8 cellular contexts compared by ENCODE assay signal in the genomic region with DNA sequence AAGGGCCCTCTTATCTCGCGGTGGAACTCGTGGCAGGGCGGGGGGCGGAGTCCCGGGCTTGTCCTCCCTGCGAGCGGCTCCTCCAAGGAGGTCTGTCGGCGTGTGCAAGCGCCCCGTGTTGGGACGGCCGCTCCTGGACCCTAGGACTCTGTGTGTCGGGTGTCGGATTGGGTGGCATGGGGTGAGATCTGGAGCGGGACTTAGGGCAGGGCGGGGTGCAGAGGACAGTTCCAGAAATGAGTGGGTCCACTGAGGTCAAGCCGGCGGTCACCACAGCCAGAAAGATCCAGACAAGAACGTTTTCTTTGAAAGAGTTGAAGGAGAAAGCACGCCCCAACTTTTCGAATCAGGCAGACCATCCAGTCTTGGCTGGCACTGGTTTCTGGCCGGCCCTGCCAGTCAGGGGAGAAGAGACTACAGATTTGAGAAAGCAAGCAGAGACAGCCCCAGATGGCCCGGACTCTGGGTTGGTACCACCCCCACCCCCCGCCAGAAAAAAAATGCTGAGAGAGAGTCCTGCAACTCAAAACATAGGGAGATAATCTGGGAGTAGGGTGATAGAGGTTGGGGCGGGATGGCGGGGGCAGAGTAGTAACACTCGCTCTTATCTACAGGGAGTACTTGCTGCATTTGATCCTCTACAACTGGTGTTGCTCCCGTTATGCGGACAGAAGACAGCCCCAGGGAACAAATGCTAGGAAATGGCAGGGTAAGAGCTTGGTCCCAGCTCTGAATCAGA. TPM values are rescaled to one million over a fixed set of nuclear protein-coding genes. Genes with fewer than 3 reads are reported as not detected.
A peak's percentile ranks its signal among the peaks of the same experiment; 100 is the strongest.
DNase-seq lines count a peak whose midpoint lies in the region; ATAC-seq, FAIRE-seq and TF ChIP-seq lines count a peak whose summit lies in the region.

No MANE protein-coding gene starts in this region.

- no peak for DNase-seq in A549 (ENCODE audit: low read depth in 1 of 2, low spot score in 1 of 2)
- no peak for DNase-seq in activated B cell treated with CpG ODN at 0.5 μM for 24 hours
- DNase-seq in iPS DF 6.9 (ENCODE audit: low read depth, low spot score), result no peak
- DNase-seq in suprapubic skin (ENCODE audit: low spot score in 2 of 2), result no peak
- no peak for DNase-seq in NCI-H2171 treated with DMSO at 0.1 percent for 48 hours (lab: John Stamatoyannopoulos, UW)

- peak overlapping the region; percentile 87 for H3K4me3 Mint-ChIP-seq in activated B cell treated with CpG ODN at 0.5 μM for 24 hours

- FAIRE-seq in A549 (lab: Jason Lieb, UNC), result no peak

- peak overlapping the region; percentile 56 for H3K27ac Mint-ChIP-seq in activated B cell treated with CpG ODN at 0.5 μM for 24 hours

- peaks cover 38% of the 10 kb centered on the region for H3K4me1 Mint-ChIP-seq in activated B cell treated with CpG ODN at 0.5 μM for 24 hours

- TF ChIP-seq EP300 in A549 (IDR thresholded peaks at IDR 0.05), result no peak
- no peak for TF ChIP-seq EP300 in suprapubic skin (IDR thresholded peaks at IDR 0.05)

- TF ChIP-seq POLR2A in A549 (IDR thresholded peaks at IDR 0.05; ENCODE audit: low read length) (no peak), suprapubic skin (IDR thresholded peaks at IDR 0.05) (no peak)

- no peaks in the 10 kb centered on the region for H3K27me3 Mint-ChIP-seq in activated B cell treated with CpG ODN at 0.5 μM for 24 hours

- H3K9me3 ChIP-seq in A549 (no peaks in the 10 kb centered on the region), iPS DF 6.9 (ENCODE audit: control insufficient read depth, insufficient read depth, low read length) (no peaks in the 10 kb centered on the region), suprapubic skin (no peaks in the 10 kb centered on the region)

- H3K36me3 ChIP-seq in iPS DF 6.9 (ENCODE audit: control insufficient read depth, insufficient read depth, low read length) (no peaks in the 10 kb centered on the region), suprapubic skin (peaks cover 10% of the 10 kb centered on the region)

- peak overlapping the region; percentile 97 for H3K4me2 ChIP-seq in A549

- H3K27ac ChIP-seq in A549 (peak overlapping the region in 1 of 2 experiments; percentile 89; a peak in 4 of 6 replicates), iPS DF 6.9 (ENCODE audit: low read length) (no peak overlapping the region), suprapubic skin (peak overlapping the region; percentile 89)

- 46% methylated on average over 12 of the region's 31 CpGs for WGBS in A549 (ENCODE audit: missing lambda C conversion rate)
- no CpG with 5 or more reads among the region's 31 CpGs for WGBS in iPS DF 6.9 (ENCODE audit: insufficient coverage, insufficient read length)
- WGBS in suprapubic skin, result 8% methylated on average over 15 of the region's 31 CpGs

- POLR2A ChIA-PET in A549 (lab: Yijun Ruan, JAX), result interaction anchor here (1.0 to 1.3 kb wide), 6 partner anchors 11 to 773 kb away, joined by 3 to 15 read pairs (median 4); partner anchors contain the start of genes HEMK1 and MANF
- POLR2A ChIA-PET in activated B cell treated with CpG ODN at 0.5 μM for 24 hours (lab: Charles Lee), result interaction anchor here (0.9 to 5.4 kb wide), 11 partner anchors 10 to 777 kb away, joined by 3 to 125 read pairs (median 5); partner anchors contain the start of genes C3orf18, HEMK1, HYAL3 and MANF

- peaks cover 18% of the 10 kb centered on the region; the same call in 1 of the 2 replicates for H3K27me3 ChIP-seq in iPS DF 6.9 (ENCODE audit: control insufficient read depth, insufficient read depth, low read length)
- no peaks in the 10 kb centered on the region for H3K27me3 ChIP-seq in suprapubic skin

- ATAC-seq in A549 (peak; percentile 14 to 39; a peak in 5 of 6 replicates), GM21723 (IDR thresholded peaks at IDR 0.05; ENCODE audit: unreplicated experiment) (peak; percentile 8), activated B cell treated with CpG ODN at 0.5 μM for 24 hours (ENCODE audit: low read depth) (no peak), GM21717 (IDR thresholded peaks at IDR 0.05; ENCODE audit: unreplicated experiment) (no peak), HG03460 (IDR thresholded peaks at IDR 0.05; ENCODE audit: unreplicated experiment) (no peak)

- no peaks in the 10 kb centered on the region for H3K9me3 Mint-ChIP-seq in activated B cell treated with CpG ODN at 0.5 μM for 24 hours

- H3K4me3 ChIP-seq in A549, result peak overlapping the region; percentile 50
- peak overlapping the region; percentile 38; the same call in 1 of the 2 replicates for H3K4me3 ChIP-seq in iPS DF 6.9 (ENCODE audit: low read length)
- H3K4me3 ChIP-seq in suprapubic skin, result peak overlapping the region; percentile 75

- no peak for TF ChIP-seq RAD21 in A549 (conservative IDR thresholded peaks at IDR 0.05 in 1 of 2, IDR thresholded peaks at IDR 0.05 in 1 of 2)

- CTCF ChIA-PET in A549 (lab: Yijun Ruan, JAX) (interaction anchor here (0.7 to 18.5 kb wide), 16 partner anchors 11 to 839 kb away, joined by 3 to 375 read pairs (median 4); partner anchors contain the start of genes C3orf18, CYB561D2, HEMK1 and MANF), activated B cell treated with CpG ODN at 0.5 μM for 24 hours (lab: Charles Lee) (interaction anchor here (0.5 to 8.1 kb wide), 12 partner anchors 18 to 758 kb away, joined by 3 to 245 read pairs (median 6); partner anchors contain the start of genes C3orf18 and HEMK1)

- intact Hi-C loops in activated B cell treated with CpG ODN at 0.5 μM for 24 hours (cut with micrococcal nuclease), result loop anchor here (5.0 to 10.0 kb wide), 3 partner anchors 110 to 1362 kb away; partner anchors contain the start of genes ABHD14A, ABHD14B and CACNA2D2

- peaks cover 3% of the 10 kb centered on the region for H3K36me3 Mint-ChIP-seq in activated B cell treated with CpG ODN at 0.5 μM for 24 hours (ENCODE audit: low read depth)

- no peak for TF ChIP-seq CTCF in A549 (IDR thresholded peaks at IDR 0.05)
- no peak for TF ChIP-seq CTCF in activated B cell treated with CpG ODN at 0.5 μM for 24 hours (IDR thresholded peaks at IDR 0.05)
- TF ChIP-seq CTCF in suprapubic skin (IDR thresholded peaks at IDR 0.05), result no peak

- H3K4me1 ChIP-seq in A549, result peaks cover 7% of the 10 kb centered on the region; the same call in 2 of the 3 replicates
- no peaks in the 10 kb centered on the region for H3K4me1 ChIP-seq in iPS DF 6.9 (ENCODE audit: control insufficient read depth, insufficient read depth, low read length)
- peaks cover 71% of the 10 kb centered on the region for H3K4me1 ChIP-seq in suprapubic skin

TF ChIP-seq in A549, 52 proteins besides CTCF, POLR2A, EP300 and RAD21 (continues in another document):
- no peak for TF ChIP-seq RARB (CRISPR knock-in tag; IDR thresholded peaks at IDR 0.05)
- no peak for TF ChIP-seq POLR2AphosphoS2 (conservative IDR thresholded peaks at IDR 0.05; ENCODE audit: low read length)
- no peak for TF ChIP-seq KDM1A (IDR thresholded peaks at IDR 0.05; ENCODE audit: low read depth)
- TF ChIP-seq SMC3 (IDR thresholded peaks at IDR 0.05), result no peak
- TF ChIP-seq RNF2 (IDR thresholded peaks at IDR 0.05; ENCODE audit: borderline replicate concordance, low read depth), result no peak
- TF ChIP-seq, protein P1, sequence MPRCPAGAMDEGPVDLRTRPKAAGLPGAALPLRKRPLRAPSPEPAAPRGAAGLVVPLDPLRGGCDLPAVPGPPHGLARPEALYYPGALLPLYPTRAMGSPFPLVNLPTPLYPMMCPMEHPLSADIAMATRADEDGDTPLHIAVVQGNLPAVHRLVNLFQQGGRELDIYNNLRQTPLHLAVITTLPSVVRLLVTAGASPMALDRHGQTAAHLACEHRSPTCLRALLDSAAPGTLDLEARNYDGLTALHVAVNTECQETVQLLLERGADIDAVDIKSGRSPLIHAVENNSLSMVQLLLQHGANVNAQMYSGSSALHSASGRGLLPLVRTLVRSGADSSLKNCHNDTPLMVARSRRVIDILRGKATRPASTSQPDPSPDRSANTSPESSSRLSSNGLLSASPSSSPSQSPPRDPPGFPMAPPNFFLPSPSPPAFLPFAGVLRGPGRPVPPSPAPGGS (IDR thresholded peaks at IDR 0.05), result no peak
- TF ChIP-seq ZC3H11A (IDR thresholded peaks at IDR 0.05), result no peak

RNA-seq across cellular contexts. Expression of gene CISH, which starts 0.8 kb away (rescaled TPM):
- polyA plus RNA-seq in A549 (2011; rRNA removed), result 0.43 and 0.95 TPM in 2 replicates
- 0.95 and 1.2 TPM in 2 replicates for polyA plus RNA-seq in A549 (2012; cell fraction: cytosol; rRNA removed)
- 1.1 and 1.7 TPM in 2 replicates for polyA plus RNA-seq in A549 (2012; cell fraction: nucleus; rRNA removed)
- polyA plus RNA-seq in A549 (2017; fragmentation: RNase III; extraction: RNeasy Plus Mini Kit Qiagen cat#74134 plus additional on column Dnase treatment), result 0.42 to 0.68 TPM (median 0.67 TPM) in 3 replicates
- polyA minus RNA-seq in A549 (2011; rRNA and poly(A)+ RNA removed), result 1.7 and 2.0 TPM in 2 replicates
- total RNA-seq in activated B cell treated with CpG ODN at 0.5 μM for 24 hours, result 2.9 and 3.2 TPM in 2 replicates
- 10 to 100 TPM; 12.8 to 20.5 (median 14.7) TPM for total RNA-seq in suprapubic skin

RNA-seq across cellular contexts. Expression of gene MAPKAPK3, which starts 4.5 kb away (rescaled TPM):
- 16.5 and 22.8 TPM in 2 replicates for polyA plus RNA-seq in A549 (2011; rRNA removed)
- polyA plus RNA-seq in A549 (2012; cell fraction: cytosol; rRNA removed), result 19.6 and 23.7 TPM in 2 replicates
- 18.4 TPM in 2 replicates for polyA plus RNA-seq in A549 (2012; cell fraction: nucleus; rRNA removed)
- 14.1 to 16.0 TPM (median 14.6 TPM) in 3 replicates for polyA plus RNA-seq in A549 (2017; fragmentation: RNase III; extraction: RNeasy Plus Mini Kit Qiagen cat#74134 plus additional on column Dnase treatment)
- 20.9 and 28.0 TPM in 2 replicates for polyA minus RNA-seq in A549 (2011; rRNA and poly(A)+ RNA removed)
- 18.2 and 20.3 TPM in 2 replicates for total RNA-seq in activated B cell treated with CpG ODN at 0.5 μM for 24 hours
- 100 to 1,000 TPM in 2 of 4 donors, 10 to 100 TPM in 2; 71.5 to 120 (median 99.4) TPM for total RNA-seq in suprapubic skin

RNA-seq across cellular contexts. Expression of gene HEMK1, which starts 43.1 kb away (rescaled TPM):
- polyA plus RNA-seq in A549 (2011; rRNA removed) (4.7 and 5.1 TPM in 2 replicates), A549 (2017; fragmentation: RNase III; extraction: RNeasy Plus Mini Kit Qiagen cat#74134 plus additional on column Dnase treatment) (4.3 to 5.4 TPM (median 4.3 TPM) in 3 replicates)
- polyA plus RNA-seq in A549 (2012; cell fraction: cytosol; rRNA removed), result 5.4 and 7.1 TPM in 2 replicates
- 13.6 and 15.4 TPM in 2 replicates for polyA plus RNA-seq in A549 (2012; cell fraction: nucleus; rRNA removed)
- polyA minus RNA-seq in A549 (2011; rRNA and poly(A)+ RNA removed), result 7.1 and 9.3 TPM in 2 replicates
- total RNA-seq in activated B cell treated with CpG ODN at 0.5 μM for 24 hours (23.5 and 26.9 TPM in 2 replicates), suprapubic skin (10 to 100 TPM in 1 of 4 donors, 1 to 10 TPM in 3; 3.8 to 10.6 (median 8.4) TPM)

RNA-seq across cellular contexts. Expression of gene C3orf18, which starts 44.9 kb away (rescaled TPM):
- polyA plus RNA-seq in A549 (2011; rRNA removed) (3.4 and 5.0 TPM in 2 replicates), A549 (2017; fragmentation: RNase III; extraction: RNeasy Plus Mini Kit Qiagen cat#74134 plus additional on column Dnase treatment) (3.9 to 5.9 TPM (median 5.4 TPM) in 3 replicates)
- polyA plus RNA-seq in A549 (2012; cell fraction: cytosol; rRNA removed), result 4.0 and 5.0 TPM in 2 replicates
- polyA plus RNA-seq in A549 (2012; cell fraction: nucleus; rRNA removed), result 7.0 and 11.2 TPM in 2 replicates
- 4.3 and 5.4 TPM in 2 replicates for polyA minus RNA-seq in A549 (2011; rRNA and poly(A)+ RNA removed)
- total RNA-seq in activated B cell treated with CpG ODN at 0.5 μM for 24 hours (4.5 and 5.9 TPM in 2 replicates), suprapubic skin (1 to 10 TPM; 1.3 to 3.7 (median 2.2) TPM)

Comparison
In these comparisons a context has a peak if more than half of its experiments do, and no peak if none do; other contexts are left out.
1. ATAC-seq: peak in A549 (2 of 2) and GM21723 (single experiment); none in activated B cell treated with CpG ODN at 0.5 μM for 24 hours (single experiment), GM21717 (single experiment) and HG03460 (single experiment).
2. Peak in every context shown above with its lines, with median percentiles within 50 percentile points of each other: H3K4me3 ChIP-seq.